9 cellular contexts compared by ENCODE assay signal in genomic region chr22:46845281-46846153, GRCh38.
DNase-seq lines count a peak whose midpoint lies in the region; ATAC-seq, FAIRE-seq and TF ChIP-seq lines count a peak whose summit lies in the region.
"Had no signal": no experiment of that assay in that cellular context is flagged by ENCODE, and none has a peak within 500 bp of the region (broad histone marks: within the 10 kb centered on the region; RNA-seq: fewer than 3 reads in every experiment).

No MANE protein-coding gene starts in this region.

- WGBS in pancreas, 2 donors: 67 to 68% methylated on average over 18 of the region's 18 CpGs

- H3K4me1 Mint-ChIP-seq in T-helper 17 cell: peaks cover 52% of the 10 kb centered on the region

- POLR2A ChIA-PET in HEK293T (lab: Yijun Ruan, JAX): no interaction called here

- H3K9me3 ChIP-seq in T-helper 17 cell (ENCODE audit: control insufficient read depth, low read length, poor library complexity, severe bottlenecking) (no peaks in the 10 kb centered on the region), pancreas (no peaks in the 10 kb centered on the region)

- H3K27ac ChIP-seq in pancreas: no peak overlapping the region

- no peak overlapping the region for H3K4me3 Mint-ChIP-seq in T-helper 17 cell

- H3K27me3 Mint-ChIP-seq in T-helper 17 cell: no peaks in the 10 kb centered on the region

- TF ChIP-seq CTCF in foreskin fibroblast (IDR thresholded peaks at IDR 0.05; ENCODE audit: low read depth, low read length) (peak; percentile 32), pancreas (IDR thresholded peaks at IDR 0.05) (peak in 1 of 4 donors; percentile 8)

- ATAC-seq in T-helper 17 cell: no peak
- peak in 3 of 4 donors; percentile 51 to 56 (median 54) for ATAC-seq in pancreas

- H3K36me3 ChIP-seq in pancreas: no peaks in the 10 kb centered on the region

- DNase-seq in AG20443 (ENCODE audit: low spot score) (peak; percentile 71), T-helper 17 cell (no peak), foreskin fibroblast (peak; percentile 24 to 71), pancreas (no peak), NCI-H2227 treated with DMSO at 0.1 percent for 48 hours (lab: John Stamatoyannopoulos, UW) (no peak), iPS-NIHi11 (ENCODE audit: low spot score) (no peak), HEK293T (ENCODE audit: extremely low spot score) (no peak)
- DNase-seq in stimulated activated naive CD4-positive, alpha-beta T cell (lab: John Stamatoyannopoulos, UW): no peak
- DNase-seq: NCI-H2107 had no signal

- peaks cover 8% of the 10 kb centered on the region for H3K36me3 Mint-ChIP-seq in T-helper 17 cell (ENCODE audit: low read depth)

- H3K27me3 ChIP-seq in pancreas: no peaks in the 10 kb centered on the region

- peak; percentile 34 for FAIRE-seq in pancreas (lab: Jason Lieb, UNC)

- no peaks in the 10 kb centered on the region for H3K4me1 ChIP-seq in pancreas

- H3K4me3 ChIP-seq in foreskin fibroblast (ENCODE audit: low read depth in 1 of 2, low read length in 2 of 2): no peak overlapping the region
- H3K4me3 ChIP-seq in pancreas: peak overlapping the region in 2 of 4 donors; percentile 18 to 20

- intact Hi-C loops in pancreas (cut with DNase I): no loop called here

- CTCF ChIA-PET in HEK293T (lab: Yijun Ruan, JAX): interaction anchor here (0.6 to 0.9 kb wide), 2 partner anchors 37 to 368 kb away, joined by 3 read pairs; no protein-coding TSS in a partner anchor

- H3K27ac Mint-ChIP-seq in T-helper 17 cell: peak overlapping the region; percentile 3

TF ChIP-seq in HEK293T, 16 proteins besides CTCF, POLR2A, EP300 and RAD21:
- TF ChIP-seq ZNF384 (IDR thresholded peaks at IDR 0.05) (no peak), HDGF (IDR thresholded peaks at IDR 0.05; ENCODE audit: borderline replicate concordance) (no peak), ELF4 (IDR thresholded peaks at IDR 0.05) (no peak), BHLHE40 (IDR thresholded peaks at IDR 0.05; ENCODE audit: borderline replicate concordance) (no peak)

Comparison
In these comparisons a context has a peak if more than half of its experiments do, and no peak if none do; other contexts are left out.
1. DNase-seq: peak in AG20443 (single experiment) and foreskin fibroblast (2 of 2); none in T-helper 17 cell (0 of 3), pancreas (0 of 6), NCI-H2227 treated with DMSO at 0.1 percent for 48 hours (single experiment), iPS-NIHi11 (single experiment), HEK293T (single experiment) and stimulated activated naive CD4-positive, alpha-beta T cell (0 of 6).